27 cellular contexts compared by ENCODE assay signal in the genomic region with DNA sequence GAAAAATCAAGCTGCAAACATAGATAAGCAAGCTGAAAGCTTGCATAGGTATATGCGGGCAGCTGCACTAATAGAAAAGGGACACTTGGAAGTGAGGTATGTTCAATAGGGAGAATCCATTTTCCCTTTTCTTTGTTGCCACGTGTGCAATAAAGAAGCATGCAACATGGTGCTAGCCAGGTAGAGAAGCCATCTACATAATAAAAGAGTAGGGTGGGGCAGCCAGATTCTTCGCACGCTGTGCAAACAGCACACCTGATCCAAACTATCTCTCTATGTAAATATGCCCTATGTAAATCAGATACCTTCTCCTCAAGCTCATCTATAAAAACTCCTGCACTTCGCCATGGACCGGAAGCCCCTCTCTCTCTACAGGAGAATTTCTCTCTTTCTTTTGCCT.
DNase-seq lines count a peak whose midpoint lies in the region; ATAC-seq lines count a peak whose summit lies in the region.
"Had no signal": no experiment of that assay in that cellular context is flagged by ENCODE, and none has a peak within 500 bp of the region (broad histone marks: within the 10 kb centered on the region; RNA-seq: fewer than 3 reads in every experiment).

No MANE protein-coding gene starts in this region.

- no peaks in the 10 kb centered on the region for H3K27me3 ChIP-seq in duodenal mucosa (ENCODE audit: control insufficient read depth in 1 of 2, insufficient read depth in 2 of 2, low read length in 2 of 2)
- no peaks in the 10 kb centered on the region for H3K27me3 ChIP-seq in mucosa of rectum (ENCODE audit: control insufficient read depth in 2 of 2, insufficient read depth in 2 of 2, low read length in 2 of 2)
- H3K27me3 ChIP-seq: BLaER1 had no signal

- no peak overlapping the region for H3K27ac Mint-ChIP-seq in activated naive CD8-positive, alpha-beta T cell treated with anti-CD3 and anti-CD28 coated beads, Interleukin-2, amount 50 U/mL, for 24 hours
- H3K27ac Mint-ChIP-seq: activated naive CD8-positive, alpha-beta T cell treated with anti-CD3 and anti-CD28 coated beads, Interleukin-2, amount 10 ng/mL, durations not matched to agents 7 days and 5 days; HFFc6; nephron progenitor cell; T-helper 17 cell; type B pancreatic cell had no signal

- no peaks in the 10 kb centered on the region for H3K36me3 Mint-ChIP-seq in activated naive CD8-positive, alpha-beta T cell treated with anti-CD3 and anti-CD28 coated beads, Interleukin-2, amount 50 U/mL, for 24 hours (ENCODE audit: low read depth)
- H3K36me3 Mint-ChIP-seq: activated naive CD8-positive, alpha-beta T cell treated with anti-CD3 and anti-CD28 coated beads, Interleukin-2, amount 10 ng/mL, durations not matched to agents 7 days and 5 days; type B pancreatic cell had no signal

- no peak overlapping the region for H3K27ac ChIP-seq in duodenal mucosa (ENCODE audit: low read depth, low read length)
- H3K27ac ChIP-seq in mucosa of rectum (ENCODE audit: low read depth in 2 of 2, low read length in 2 of 2), result peak overlapping the region; percentile 79 to 87
- H3K27ac ChIP-seq: BLaER1, dorsolateral prefrontal cortex, lower lobe of right lung, PC-9, skin epidermis had no signal

- H3K27me3 Mint-ChIP-seq in activated naive CD8-positive, alpha-beta T cell treated with anti-CD3 and anti-CD28 coated beads, Interleukin-2, amount 50 U/mL, for 24 hours, result peaks cover 15% of the 10 kb centered on the region
- H3K27me3 Mint-ChIP-seq: activated naive CD8-positive, alpha-beta T cell treated with anti-CD3 and anti-CD28 coated beads, Interleukin-2, amount 10 ng/mL, durations not matched to agents 7 days and 5 days had no signal

- H3K4me3 ChIP-seq in duodenal mucosa (ENCODE audit: low read depth in 1 of 2, low read length in 2 of 2) (peak overlapping the region; percentile 22 to 53), mucosa of rectum (ENCODE audit: low read length in 2 of 2) (peak overlapping the region; percentile 29 to 37)
- H3K4me3 ChIP-seq: BLaER1, dorsolateral prefrontal cortex, lower lobe of right lung, PC-9, skin epidermis had no signal

- DNase-seq in DMS153 treated with DMSO at 0.1 percent for 48 hours (lab: John Stamatoyannopoulos, UW; ENCODE audit: unreplicated experiment) (peak; percentile 31), NCI-H146 treated with DMSO at 0.1 percent for 48 hours (lab: John Stamatoyannopoulos, UW; ENCODE audit: unreplicated experiment) (peak; percentile 76), activated gamma-delta T cell treated with Interleukin-2 at 50 U/mL for 16 hours (no peak)
- DNase-seq in stimulated activated CD4-positive, alpha-beta T cell treated with anti-CD3 and anti-CD28 coated beads, Interleukin-4, amount 100 ng/mL, for 24 hours, result no peak
- no peak for DNase-seq in activated naive CD8-positive, alpha-beta T cell treated with anti-CD3 and anti-CD28 coated beads, Interleukin-2, amount 50 U/mL, for 24 hours
- DNase-seq: activated CD4-positive, alpha-beta T cell treated with anti-CD3 and anti-CD28 coated beads for 48 hours; activated CD8-positive, alpha-beta memory T cell treated with anti-CD3 and anti-CD28 coated beads for 24 hours; activated effector memory CD4-positive, alpha-beta T cell treated with Interleukin-2 at 50 U/mL for 16 hours; activated naive CD8-positive, alpha-beta T cell treated with anti-CD3 and anti-CD28 coated beads, Interleukin-2, amount 10 ng/mL, durations not matched to agents 7 days and 5 days; dorsolateral prefrontal cortex; HFFc6; Kasumi-1; kidney glomerular epithelial cell; lower lobe of right lung; MV-4-11; NCI-H1436 treated with DMSO at 0.1 percent for 48 hours; nephron progenitor cell; PC-9; retina; T-helper 17 cell had no signal

- no peaks in the 10 kb centered on the region for H3K36me3 ChIP-seq in duodenal mucosa (ENCODE audit: control insufficient read depth in 1 of 2, insufficient read depth in 2 of 2, low read length in 2 of 2)
- no peaks in the 10 kb centered on the region for H3K36me3 ChIP-seq in mucosa of rectum (ENCODE audit: control insufficient read depth in 2 of 2, insufficient read depth in 2 of 2, low read length in 2 of 2)
- H3K36me3 ChIP-seq: BLaER1, lower lobe of right lung had no signal

- no peak for ATAC-seq in activated naive CD8-positive, alpha-beta T cell treated with anti-CD3 and anti-CD28 coated beads, Interleukin-2, amount 50 U/mL, for 24 hours
- ATAC-seq: lower lobe of right lung, Right ventricle myocardium inferior, SK-N-SH treated with all-trans-retinoic acid at 6 μM for 48 hours, T-helper 17 cell had no signal

- H3K9me3 Mint-ChIP-seq in activated naive CD8-positive, alpha-beta T cell treated with anti-CD3 and anti-CD28 coated beads, Interleukin-2, amount 50 U/mL, for 24 hours, result no peaks in the 10 kb centered on the region
- H3K9me3 Mint-ChIP-seq: activated naive CD8-positive, alpha-beta T cell treated with anti-CD3 and anti-CD28 coated beads, Interleukin-2, amount 10 ng/mL, durations not matched to agents 7 days and 5 days; nephron progenitor cell; type B pancreatic cell had no signal

- H3K9me3 ChIP-seq in duodenal mucosa (ENCODE audit: control insufficient read depth in 1 of 2, low read length in 2 of 2) (no peaks in the 10 kb centered on the region), mucosa of rectum (ENCODE audit: control insufficient read depth in 2 of 2, low read length in 2 of 2) (no peaks in the 10 kb centered on the region)
- H3K9me3 ChIP-seq: BLaER1, lower lobe of right lung had no signal

- H3K4me1 ChIP-seq in duodenal mucosa (ENCODE audit: control insufficient read depth in 1 of 2, insufficient read depth in 2 of 2, low read length in 2 of 2) (peaks cover 10 to 35% of the 10 kb centered on the region in 2 donors), mucosa of rectum (ENCODE audit: control insufficient read depth in 2 of 2, insufficient read depth in 2 of 2, low read length in 2 of 2) (peaks cover 6% of the 10 kb centered on the region in 2 donors)
- H3K4me1 ChIP-seq: lower lobe of right lung had no signal

- H3K4me3 Mint-ChIP-seq in activated naive CD8-positive, alpha-beta T cell treated with anti-CD3 and anti-CD28 coated beads, Interleukin-2, amount 50 U/mL, for 24 hours, result no peak overlapping the region
- H3K4me3 Mint-ChIP-seq: activated naive CD8-positive, alpha-beta T cell treated with anti-CD3 and anti-CD28 coated beads, Interleukin-2, amount 10 ng/mL, durations not matched to agents 7 days and 5 days; HFFc6; nephron progenitor cell; T-helper 17 cell; type B pancreatic cell had no signal

- H3K9ac ChIP-seq in duodenal mucosa (ENCODE audit: low read depth in 1 of 2, low read length in 2 of 2), result no peak overlapping the region
- peak overlapping the region in 1 of 2 donors; percentile 45 for H3K9ac ChIP-seq in mucosa of rectum (ENCODE audit: low read depth in 1 of 2, low read length in 2 of 2)
- H3K9ac ChIP-seq: BLaER1 had no signal

- no peaks in the 10 kb centered on the region for H3K4me1 Mint-ChIP-seq in activated naive CD8-positive, alpha-beta T cell treated with anti-CD3 and anti-CD28 coated beads, Interleukin-2, amount 50 U/mL, for 24 hours
- H3K4me1 Mint-ChIP-seq: T-helper 17 cell had no signal

Comparison
In these comparisons a context has a peak if more than half of its experiments do, and no peak if none do; other contexts are left out.
1. DNase-seq: peak in DMS153 treated with DMSO at 0.1 percent for 48 hours (single experiment) and NCI-H146 treated with DMSO at 0.1 percent for 48 hours (single experiment); none in activated gamma-delta T cell treated with Interleukin-2 at 50 U/mL for 16 hours (single experiment), stimulated activated CD4-positive, alpha-beta T cell treated with anti-CD3 and anti-CD28 coated beads, Interleukin-4, amount 100 ng/mL, for 24 hours (single experiment) and activated naive CD8-positive, alpha-beta T cell treated with anti-CD3 and anti-CD28 coated beads, Interleukin-2, amount 50 U/mL, for 24 hours (single experiment).